In the genomic region with DNA sequence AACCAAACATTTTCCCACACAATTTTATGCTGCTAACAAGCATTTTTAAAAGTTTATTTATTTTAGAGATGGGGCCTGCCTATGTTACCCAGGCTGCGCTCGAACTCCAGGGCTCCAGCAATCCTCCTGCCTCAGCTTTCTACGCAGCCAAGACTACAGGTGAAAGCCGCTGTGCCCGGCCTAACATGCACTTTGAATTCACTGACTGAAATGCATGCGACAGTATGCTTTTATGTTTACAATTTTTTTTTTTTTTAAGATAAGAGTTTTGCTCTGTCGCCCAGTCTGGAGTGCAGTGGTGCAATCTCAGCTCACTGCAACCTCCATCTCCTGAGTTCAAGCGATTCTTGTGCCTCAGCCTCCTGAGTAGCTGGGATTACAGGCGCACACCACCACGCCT, we compare ENCODE assay signal across 6 cellular contexts.
"Had no signal": no experiment of that assay in that cellular context is flagged by ENCODE, and none has a peak within 500 bp of the region (broad histone marks: within the 10 kb centered on the region; RNA-seq: fewer than 3 reads in every experiment).

No MANE protein-coding gene starts in this region.

- H3K9me3 ChIP-seq: HAP-1 had no signal

- ATAC-seq: HCT116 had no signal

- H3K27ac ChIP-seq: GM23248 had no signal

- FAIRE-seq: HTR-8/SVneo had no signal

- H3K36me3 ChIP-seq: HAP-1 had no signal

- DNase-seq: GOT3, H7 had no signal

- H2AFZ ChIP-seq: GM23248 had no signal

- H3K4me3 ChIP-seq: GM23248, HAP-1 had no signal
